Comparison of ENCODE assay signal across 26 cellular contexts in genomic region chr16:3608069-3608468, GRCh38.
"Had no signal": no experiment of that assay in that cellular context is flagged by ENCODE, and none has a peak within 500 bp of the region (broad histone marks: within the 10 kb centered on the region; RNA-seq: fewer than 3 reads in every experiment).

No MANE protein-coding gene starts in this region.

- H3K36me3 Mint-ChIP-seq: natural killer cell had no signal

- H3K36me3 ChIP-seq: colonic mucosa, neural progenitor cell, transverse colon had no signal

- H3K9me3 ChIP-seq: ascending aorta, colonic mucosa, esophagus squamous epithelium, heart right ventricle, left lung, spleen, transverse colon had no signal

- H3K9me3 Mint-ChIP-seq: activated naive CD4-positive, alpha-beta T cell treated with anti-CD3 and anti-CD28 coated beads, Interleukin-2, amount 10 ng/mL, durations not matched to agents 7 days and 5 days; activated naive CD8-positive, alpha-beta T cell treated with anti-CD3 and anti-CD28 coated beads, Interleukin-2, amount 10 ng/mL, durations not matched to agents 7 days and 5 days; activated T-helper 1 cell treated with anti-CD3 and anti-CD28 coated beads, Interleukin-12 subunit alpha, Interleukin-12 subunit beta, Interleukin-2, Interleukin-4 antibody, amounts not matched to agents 30 ng/mL and 10 ng/mL and 1 ng/mL, durations not matched to agents 14 hours and 24 hours and 36 hours; brain; natural killer cell; neural progenitor cell had no signal

- ATAC-seq: heart right ventricle, left lung, natural killer cell, right cardiac atrium had no signal

- H3K9ac ChIP-seq: neural progenitor cell had no signal

- H3K4me2 ChIP-seq: neural progenitor cell had no signal

- H2AFZ ChIP-seq: neural progenitor cell had no signal

- H3K4me3 Mint-ChIP-seq: activated naive CD4-positive, alpha-beta T cell treated with anti-CD3 and anti-CD28 coated beads, Interleukin-2, amount 10 ng/mL, durations not matched to agents 7 days and 5 days; activated naive CD8-positive, alpha-beta T cell treated with anti-CD3 and anti-CD28 coated beads, Interleukin-2, amount 10 ng/mL, durations not matched to agents 7 days and 5 days; activated T-helper 1 cell treated with anti-CD3 and anti-CD28 coated beads, Interleukin-12 subunit alpha, Interleukin-12 subunit beta, Interleukin-2, Interleukin-4 antibody, amounts not matched to agents 30 ng/mL and 10 ng/mL and 1 ng/mL, durations not matched to agents 14 hours and 24 hours and 36 hours; natural killer cell; neural progenitor cell had no signal

- H3K27ac Mint-ChIP-seq: activated naive CD4-positive, alpha-beta T cell treated with anti-CD3 and anti-CD28 coated beads, Interleukin-2, amount 10 ng/mL, durations not matched to agents 7 days and 5 days; activated naive CD8-positive, alpha-beta T cell treated with anti-CD3 and anti-CD28 coated beads, Interleukin-2, amount 10 ng/mL, durations not matched to agents 7 days and 5 days; activated T-helper 1 cell treated with anti-CD3 and anti-CD28 coated beads, Interleukin-12 subunit alpha, Interleukin-12 subunit beta, Interleukin-2, Interleukin-4 antibody, amounts not matched to agents 30 ng/mL and 10 ng/mL and 1 ng/mL, durations not matched to agents 14 hours and 24 hours and 36 hours; natural killer cell; neural progenitor cell had no signal

- DNase-seq: activated CD4-positive, alpha-beta T cell treated with anti-CD3 and anti-CD28 coated beads for 4 hours; activated CD4-positive, alpha-beta T cell treated with anti-CD3 and anti-CD28 coated beads, Interleukin-2, amount 50 U/mL, for 4 hours; activated CD8-positive, alpha-beta memory T cell treated with anti-CD3 and anti-CD28 coated beads for 24 hours; activated gamma-delta T cell; activated naive CD4-positive, alpha-beta T cell treated with anti-CD3 and anti-CD28 coated beads, Interleukin-2, amount 10 ng/mL, durations not matched to agents 7 days and 5 days; activated naive CD8-positive, alpha-beta T cell treated with anti-CD3 and anti-CD28 coated beads, Interleukin-2, amount 10 ng/mL, durations not matched to agents 7 days and 5 days; cerebellar nuclear complex; colonic mucosa; effector CD8-positive, alpha-beta T cell; esophagus squamous epithelium; foreskin melanocyte; heart right ventricle; kidney glomerular epithelial cell; left lung; mesendoderm; natural killer cell; right cardiac atrium; spleen; stimulated activated naive CD4-positive, alpha-beta T cell; transverse colon had no signal

- H3K4me1 ChIP-seq: colonic mucosa had no signal

- H3K27me3 ChIP-seq: ascending aorta, cardiac muscle cell, colonic mucosa, esophagus squamous epithelium, heart right ventricle, left lung, neural progenitor cell, spleen, transverse colon had no signal

- H3K4me3 ChIP-seq: ascending aorta, cardiac muscle cell, colonic mucosa, esophagus squamous epithelium, heart right ventricle, left lung, lung, neural progenitor cell, spleen, transverse colon had no signal

- H3K27me3 Mint-ChIP-seq: activated naive CD4-positive, alpha-beta T cell treated with anti-CD3 and anti-CD28 coated beads, Interleukin-2, amount 10 ng/mL, durations not matched to agents 7 days and 5 days; activated naive CD8-positive, alpha-beta T cell treated with anti-CD3 and anti-CD28 coated beads, Interleukin-2, amount 10 ng/mL, durations not matched to agents 7 days and 5 days had no signal
